In genomic region chr3:127531821-127532220, GRCh38 we compare ENCODE assay signal across 21 cellular contexts.
"Had no signal": no experiment of that assay in that cellular context is flagged by ENCODE, and none has a peak within 500 bp of the region (broad histone marks: within the 10 kb centered on the region; RNA-seq: fewer than 3 reads in every experiment).

No MANE protein-coding gene starts in this region.

- ATAC-seq: esophagus mucosa; heart left ventricle; naive thymus-derived CD4-positive, alpha-beta T cell; sciatic nerve; stimulated activated naive B cell treated with anti-CD40 and anti-IgM and Interleukin-4, amounts not matched to agents 10 μg/mL and 1 μg/mL and 100 μg/mL, for 72 hours had no signal

- H3K4me1 ChIP-seq: spleen, thyroid gland had no signal

- H3K36me3 ChIP-seq: heart left ventricle, neutrophil, ovary, spleen, thyroid gland had no signal

- H3K27ac Mint-ChIP-seq: nephron progenitor cell; progenitor cell of endocrine pancreas; stimulated activated naive B cell treated with anti-CD40 and anti-IgM and Interleukin-4, amounts not matched to agents 10 μg/mL and 1 μg/mL and 100 μg/mL, for 72 hours; type B pancreatic cell had no signal

- H3K4me3 Mint-ChIP-seq: naive thymus-derived CD4-positive, alpha-beta T cell; nephron progenitor cell; stimulated activated naive B cell treated with anti-CD40 and anti-IgM and Interleukin-4, amounts not matched to agents 10 μg/mL and 1 μg/mL and 100 μg/mL, for 72 hours; type B pancreatic cell had no signal

- H3K27ac ChIP-seq: heart left ventricle, neutrophil, ovary, spleen, thyroid gland had no signal

- H3K36me3 Mint-ChIP-seq: naive thymus-derived CD4-positive, alpha-beta T cell; stimulated activated naive B cell treated with anti-CD40 and anti-IgM and Interleukin-4, amounts not matched to agents 10 μg/mL and 1 μg/mL and 100 μg/mL, for 72 hours; type B pancreatic cell had no signal

- H3K9me3 Mint-ChIP-seq: naive thymus-derived CD4-positive, alpha-beta T cell; stimulated activated naive B cell treated with anti-CD40 and anti-IgM and Interleukin-4, amounts not matched to agents 10 μg/mL and 1 μg/mL and 100 μg/mL, for 72 hours; type B pancreatic cell had no signal

- H3K27me3 ChIP-seq: ovary, thyroid gland had no signal

- H3K9me3 ChIP-seq: neutrophil, ovary, thyroid gland had no signal

- DNase-seq: central memory CD4-positive, alpha-beta T cell; cortex of kidney; effector memory CD4-positive, alpha-beta T cell; heart left ventricle; hippocampal formation; kidney glomerular epithelial cell; mammary epithelial cell; naive thymus-derived CD4-positive, alpha-beta T cell; nephron progenitor cell; ovary; spleen; stimulated activated CD4-positive, alpha-beta T cell treated with anti-CD3 and anti-CD28 coated beads, Interleukin-15, amount 100 ng/mL, for 24 hours; stimulated activated CD4-positive, alpha-beta T cell treated with anti-CD3 and anti-CD28 coated beads, Interleukin-1b, Interleukin-23, amount 100 ng/mL, for 48 hours; stimulated activated CD4-positive, alpha-beta T cell treated with anti-CD3 and anti-CD28 coated beads, Interleukin-4, amount 100 ng/mL, for 24 hours; stimulated activated naive B cell treated with anti-CD40 and anti-IgM and Interleukin-4, amounts not matched to agents 10 μg/mL and 1 μg/mL and 100 μg/mL, for 72 hours; thyroid gland had no signal

- H3K4me3 ChIP-seq: heart left ventricle, ovary, spleen, thyroid gland had no signal
